In the genomic region with DNA sequence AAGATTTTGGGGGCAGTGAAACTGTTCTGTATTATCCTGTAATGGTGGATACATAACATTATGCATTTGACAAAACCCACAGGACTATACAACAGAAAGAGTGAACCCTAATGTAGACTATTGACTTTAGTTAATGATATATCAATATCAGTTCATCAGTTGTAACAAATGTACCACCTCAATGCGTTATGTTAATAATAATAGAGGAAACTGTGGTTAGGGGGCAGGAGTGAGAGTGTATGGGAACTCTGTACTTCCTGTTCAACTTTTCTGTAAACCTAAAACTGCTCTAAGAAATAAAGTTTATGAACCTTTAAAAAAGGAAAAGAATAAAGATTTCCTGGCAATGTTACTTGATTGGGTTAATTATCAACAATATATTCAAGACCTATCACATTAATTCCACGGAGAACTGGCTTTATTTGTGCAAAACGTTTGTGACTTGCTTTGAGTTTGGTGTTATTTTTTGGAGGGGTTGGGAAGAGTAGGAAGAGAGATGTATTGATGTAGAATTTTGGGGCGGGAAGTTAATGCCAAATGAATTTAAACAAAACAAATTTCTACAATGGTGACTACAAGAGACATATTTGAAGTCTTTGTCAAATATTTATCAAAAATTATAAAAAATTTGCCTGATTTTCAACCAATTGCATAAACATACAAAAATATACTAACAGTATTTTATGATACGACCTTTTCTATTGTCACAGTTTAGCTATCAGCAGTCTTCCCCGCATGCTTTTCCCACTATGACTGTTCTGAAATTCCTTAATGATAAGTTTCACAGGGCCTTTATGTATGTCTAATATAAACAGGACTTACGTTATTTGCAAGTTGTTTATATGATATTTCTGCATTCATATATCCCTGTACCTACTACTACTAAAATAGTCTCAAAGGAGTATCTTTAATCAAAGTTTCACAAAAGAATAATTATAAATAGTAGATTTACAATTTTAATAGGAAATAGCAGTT, we compare ENCODE assay signal across 8 cellular contexts. TPM values are rescaled to one million over a fixed set of nuclear protein-coding genes. Genes with fewer than 3 reads are reported as not detected.
DNase-seq lines count a peak whose midpoint lies in the region; ATAC-seq and TF ChIP-seq lines count a peak whose summit lies in the region.

No MANE protein-coding gene starts in this region.

- ATAC-seq in CD4-positive, alpha-beta T cell (ENCODE audit: poor library complexity) = no peak
- ATAC-seq in naive B cell (ENCODE audit: low read depth in 2 of 2) (no peak), HG02678 (IDR thresholded peaks at IDR 0.05; ENCODE audit: unreplicated experiment) (no peak)

- intact Hi-C loops in CD4-positive, alpha-beta T cell (cut with DNase I, micrococcal nuclease) = loop anchor here (5.0 to 10.0 kb wide), 3 partner anchors 80 to 462 kb away; a partner anchor contains a TSS

- no peaks in the 10 kb centered on the region for H3K27me3 ChIP-seq in CD4-positive, alpha-beta T cell (ENCODE audit: control insufficient read depth, insufficient read depth, low read length)
- H3K27me3 ChIP-seq in HUES48 (ENCODE audit: control insufficient read depth, insufficient read depth, low read length) = no peaks in the 10 kb centered on the region

- peaks cover 18% of the 10 kb centered on the region for H3K4me1 ChIP-seq in HUES48 (ENCODE audit: control insufficient read depth, insufficient read depth, low read length)

- H3K4me3 ChIP-seq in HUES48 (ENCODE audit: low read depth, low read length) = peak overlapping the region; percentile 76; the same call in 1 of the 2 replicates

- peak overlapping the region; percentile 97 for H3K27ac Mint-ChIP-seq in CD4-positive, alpha-beta T cell
- H3K27ac Mint-ChIP-seq in activated naive CD8-positive, alpha-beta T cell treated with anti-CD3 and anti-CD28 coated beads for 36 hours = peak overlapping the region; percentile 44
- peak overlapping the region; percentile 9 to 99 (median 83) for H3K27ac Mint-ChIP-seq in naive B cell

- CTCF ChIA-PET in CD4-positive, alpha-beta T cell (lab: Charles Lee) = no interaction called here

- H3K4me3 Mint-ChIP-seq in CD4-positive, alpha-beta T cell = peak overlapping the region; percentile 34
- H3K4me3 Mint-ChIP-seq in activated naive CD8-positive, alpha-beta T cell treated with anti-CD3 and anti-CD28 coated beads for 36 hours = peak overlapping the region; percentile 60
- H3K4me3 Mint-ChIP-seq in naive B cell = peak overlapping the region; percentile 9 to 100 (median 83)

- H3K4me1 Mint-ChIP-seq in CD4-positive, alpha-beta T cell (ENCODE audit: low read depth) = peaks cover 61% of the 10 kb centered on the region
- H3K4me1 Mint-ChIP-seq in activated naive CD8-positive, alpha-beta T cell treated with anti-CD3 and anti-CD28 coated beads for 36 hours = peaks cover 43% of the 10 kb centered on the region
- H3K4me1 Mint-ChIP-seq in naive B cell = peaks cover 48 to 64% (median 60%) of the 10 kb centered on the region in 3 donors

- no peaks in the 10 kb centered on the region for H3K9me3 Mint-ChIP-seq in CD4-positive, alpha-beta T cell
- no peaks in the 10 kb centered on the region for H3K9me3 Mint-ChIP-seq in activated naive CD8-positive, alpha-beta T cell treated with anti-CD3 and anti-CD28 coated beads for 36 hours
- H3K9me3 Mint-ChIP-seq in naive B cell = no peaks in the 10 kb centered on the region

- H3K27me3 Mint-ChIP-seq in CD4-positive, alpha-beta T cell = no peaks in the 10 kb centered on the region
- H3K27me3 Mint-ChIP-seq in activated naive CD8-positive, alpha-beta T cell treated with anti-CD3 and anti-CD28 coated beads for 36 hours = no peaks in the 10 kb centered on the region
- H3K27me3 Mint-ChIP-seq in naive B cell = no peaks in the 10 kb centered on the region

- H3K27ac ChIP-seq in CD4-positive, alpha-beta T cell (ENCODE audit: low read depth, low read length) = no peak overlapping the region
- peak overlapping the region; percentile 100 for H3K27ac ChIP-seq in HUES48 (ENCODE audit: low read depth, low read length)

- no peaks in the 10 kb centered on the region for H3K9me3 ChIP-seq in CD4-positive, alpha-beta T cell (ENCODE audit: control insufficient read depth, low read length)
- no peaks in the 10 kb centered on the region for H3K9me3 ChIP-seq in HUES48 (ENCODE audit: control insufficient read depth, insufficient read depth, low read length)

- POLR2A ChIA-PET in CD4-positive, alpha-beta T cell (lab: Charles Lee) = interaction anchor here (1.0 to 2.6 kb wide), 3 partner anchors 82 to 180 kb away, joined by 3 to 22 read pairs (median 4); a partner anchor contains a TSS

- H3K36me3 ChIP-seq in HUES48 (ENCODE audit: control insufficient read depth, insufficient read depth, low read length) = no peaks in the 10 kb centered on the region

- H3K9ac ChIP-seq in HUES48 (ENCODE audit: low read depth, low read length) = no peak overlapping the region

- no peak for TF ChIP-seq CTCF in CD4-positive, alpha-beta T cell (IDR thresholded peaks at IDR 0.05)

- DNase-seq in CD4-positive, alpha-beta T cell = no peak
- no peak for DNase-seq in activated naive CD8-positive, alpha-beta T cell treated with anti-CD3 and anti-CD28 coated beads for 36 hours
- peak; percentile 49 for DNase-seq in naive B cell
- no peak for DNase-seq in NCI-H446 treated with DMSO at 0.1 percent for 48 hours (lab: John Stamatoyannopoulos, UW)
- DNase-seq in NCI-H187 treated with DMSO at 0.1 percent for 48 hours (lab: John Stamatoyannopoulos, UW) = no peak
- no peak for DNase-seq in GDM1 (lab: John Stamatoyannopoulos, UW)

- H3K36me3 Mint-ChIP-seq in CD4-positive, alpha-beta T cell (ENCODE audit: low read depth) = peaks cover 18% of the 10 kb centered on the region
- peaks cover 10% of the 10 kb centered on the region for H3K36me3 Mint-ChIP-seq in activated naive CD8-positive, alpha-beta T cell treated with anti-CD3 and anti-CD28 coated beads for 36 hours
- H3K36me3 Mint-ChIP-seq in naive B cell = no peaks in the 10 kb centered on the region

RNA-seq across cellular contexts. Expression of a gene that starts 2.1 kb away (rescaled TPM):
- total RNA-seq in CD4-positive, alpha-beta T cell = 10 to 100 TPM; 84.9 to 85.7 TPM
- total RNA-seq in activated naive CD8-positive, alpha-beta T cell treated with anti-CD3 and anti-CD28 coated beads for 36 hours = 10 to 100 TPM; 86.5 to 90.7 TPM
- 10 to 100 TPM; 41.3 to 57.8 (median 53.0) TPM for polyA plus RNA-seq in naive B cell (ENCODE audit: low read depth in 6 of 6)

Comparison
In these comparisons a context has a peak if more than half of its experiments do, and no peak if none do; other contexts are left out.
1. H3K27ac Mint-ChIP-seq: peak in every context shown above with its lines; median percentile 97 in CD4-positive, alpha-beta T cell; 83 in naive B cell; 44 in activated naive CD8-positive, alpha-beta T cell treated with anti-CD3 and anti-CD28 coated beads for 36 hours.